ENCODE assay signal across 8 cellular contexts in genomic region chr12:2890388-2891239, GRCh38. TPM values are rescaled to one million over a fixed set of nuclear protein-coding genes. Genes with fewer than 3 reads are reported as not detected.
DNase-seq lines count a peak whose midpoint lies in the region; ATAC-seq, FAIRE-seq and TF ChIP-seq lines count a peak whose summit lies in the region.

TSS of gene TULP3 (plus strand) at chr12:2890891. CDS start at chr12:2890948, 57 bp downstream.

- no peaks in the 10 kb centered on the region for H3K27me3 Mint-ChIP-seq in progenitor cell of endocrine pancreas

- H3K4me3 ChIP-seq in left ventricle myocardium inferior = peak within 1 kb of the TSS; percentile 89

- peak within 1 kb of the TSS; percentile 98 for H3K4me3 Mint-ChIP-seq in progenitor cell of endocrine pancreas (ENCODE audit: low read depth)

- peaks cover 8% of the 10 kb centered on the region for H3K36me3 Mint-ChIP-seq in progenitor cell of endocrine pancreas (ENCODE audit: insufficient read depth)

- intact Hi-C loops in left ventricle myocardium inferior (cut with micrococcal nuclease) = no loop called here

- DNase-seq in GM12891 (ENCODE audit: insufficient read length, low spot score) = peak; percentile 94
- DNase-seq in NCI-H1436 treated with DMSO at 0.1 percent for 48 hours (lab: John Stamatoyannopoulos, UW) = peak; percentile 83
- peak; percentile 96 to 98 (median 97) for DNase-seq in T-helper 1 cell
- DNase-seq in amygdala (lab: John Stamatoyannopoulos, UW) = peak; percentile 92 to 100 (median 98)
- DNase-seq in left ventricle myocardium inferior = peak; percentile 99
- DNase-seq in progenitor cell of endocrine pancreas (ENCODE audit: low spot score, unreplicated experiment) = peak; percentile 100
- DNase-seq in ureter (ENCODE audit: low spot score) = peak; percentile 99

- H3K9me3 Mint-ChIP-seq in progenitor cell of endocrine pancreas (ENCODE audit: low read depth) = no peaks in the 10 kb centered on the region

- H3K4me1 Mint-ChIP-seq in progenitor cell of endocrine pancreas (ENCODE audit: low read depth) = peaks cover 14% of the 10 kb centered on the region

- TF ChIP-seq POLR2A in GM12891 (IDR thresholded peaks at IDR 0.05; ENCODE audit: low read depth, low read length) = peak; percentile 42; the same call in 1 of the 2 replicates

- peaks cover 35% of the 10 kb centered on the region for H3K4me1 ChIP-seq in left ventricle myocardium inferior

- H3K27me3 ChIP-seq in left ventricle myocardium inferior (ENCODE audit: low read depth) = no peaks in the 10 kb centered on the region

- TF ChIP-seq CTCF in left ventricle myocardium inferior (IDR thresholded peaks at IDR 0.05; ENCODE audit: borderline replicate concordance) (peak; percentile 22), progenitor cell of endocrine pancreas (IDR thresholded peaks at IDR 0.05; ENCODE audit: unreplicated experiment) (no peak)

- no peaks in the 10 kb centered on the region for H3K36me3 ChIP-seq in left ventricle myocardium inferior

- ATAC-seq in HG02840 (IDR thresholded peaks at IDR 0.05; ENCODE audit: low FRiP score, unreplicated experiment) = peak; percentile 98

- peak; percentile 99 for FAIRE-seq in GM12891 (lab: Jason Lieb, UNC)

- H3K9me3 ChIP-seq in left ventricle myocardium inferior (replicated peaks) = no peaks in the 10 kb centered on the region

- peak within 1 kb of the TSS; percentile 90 for H3K27ac ChIP-seq in left ventricle myocardium inferior (replicated peaks)

- peak within 1 kb of the TSS; percentile 95 for H3K27ac Mint-ChIP-seq in progenitor cell of endocrine pancreas

TF ChIP-seq in GM12891, 5 proteins besides CTCF, POLR2A, EP300 and RAD21:
- peak; percentile 61; the same call in 1 of the 2 replicates for TF ChIP-seq POLR2AphosphoS5 (IDR thresholded peaks at IDR 0.05; ENCODE audit: low read depth, low read length)
- TF ChIP-seq SPI1 (IDR thresholded peaks at IDR 0.05; ENCODE audit: low read depth, low read length) = no peak

RNA-seq across cellular contexts. Expression of gene TULP3, which starts in this region (rescaled TPM):
- 4.9 TPM for polyA plus RNA-seq in GM12891 (2012; ENCODE audit: low read depth, missing spikeins)
- total RNA-seq in left ventricle myocardium inferior (4.8 TPM), progenitor cell of endocrine pancreas (31.3 and 35.1 TPM in 2 replicates), ureter (13.2 TPM)

Comparison
In these comparisons a context has a peak if more than half of its experiments do, and no peak if none do; other contexts are left out.
1. Peak in every context shown above with its lines: DNase-seq, ATAC-seq, H3K4me3 ChIP-seq and H3K27ac ChIP-seq.